ENCODE assay signal across 15 cellular contexts in the genomic region with DNA sequence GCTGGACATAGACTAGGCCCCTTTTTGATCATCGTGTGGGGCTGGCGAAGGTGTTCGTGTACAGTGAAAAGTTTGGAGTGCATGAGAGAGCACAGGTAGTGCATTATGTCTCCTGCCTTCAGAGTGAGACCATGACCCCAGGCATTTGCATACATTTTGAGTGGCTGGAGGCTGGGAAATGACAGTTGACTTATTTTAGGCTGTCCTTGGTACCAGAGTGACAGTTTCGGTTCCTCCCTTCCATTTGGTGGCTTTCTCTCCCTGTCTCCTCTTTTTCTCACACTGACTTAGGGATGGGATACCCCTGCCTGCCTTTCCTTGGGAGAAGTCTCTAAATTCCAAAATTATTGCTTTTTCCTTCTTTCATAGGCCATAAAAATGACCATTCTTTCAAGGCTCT.
DNase-seq lines count a peak whose midpoint lies in the region; ATAC-seq lines count a peak whose summit lies in the region.
"Had no signal": no experiment of that assay in that cellular context is flagged by ENCODE, and none has a peak within 500 bp of the region (broad histone marks: within the 10 kb centered on the region; RNA-seq: fewer than 3 reads in every experiment).

No MANE protein-coding gene starts in this region.

- peak; percentile 71 for ATAC-seq in GM18519 (IDR thresholded peaks at IDR 0.05; ENCODE audit: low FRiP score, unreplicated experiment)
- ATAC-seq in GM21423 (IDR thresholded peaks at IDR 0.05; ENCODE audit: unreplicated experiment), result peak; percentile 72
- peak; percentile 66 for ATAC-seq in HG03066 (IDR thresholded peaks at IDR 0.05; ENCODE audit: low read depth, unreplicated experiment)
- ATAC-seq: mucosa of descending colon had no signal

- DNase-seq in NOMO-1 treated with dmso at 0.1 percent for 144 hours (lab: John Stamatoyannopoulos, UW; ENCODE audit: unreplicated experiment), result peak; percentile 34
- no peak for DNase-seq in NCI-H2081 (lab: John Stamatoyannopoulos, UW)
- no peak for DNase-seq in ecto neural progenitor cell (ENCODE audit: low spot score)
- no peak for DNase-seq in AG20443 (ENCODE audit: low spot score)
- DNase-seq in DMS79 (lab: John Stamatoyannopoulos, UW), result no peak
- DNase-seq: activated CD8-positive, alpha-beta memory T cell treated with anti-CD3 and anti-CD28 coated beads, Interleukin-2, amount 50 U/mL, for 48 hours; amniotic stem cell; C1 segment of cervical spinal cord; MG63; mucosa of descending colon; SHP77 treated with DMSO at 0.1 percent for 48 hours; stomach had no signal
